ENCODE assay signal across 27 cellular contexts in genomic region chr3:82103241-82103640, GRCh38.
"Had no signal": no experiment of that assay in that cellular context is flagged by ENCODE, and none has a peak within 500 bp of the region (broad histone marks: within the 10 kb centered on the region; RNA-seq: fewer than 3 reads in every experiment).

No MANE protein-coding gene starts in this region.

- H3K4me1 ChIP-seq: esophagus squamous epithelium, left lung, lower lobe of right lung, neural progenitor cell, parathyroid adenoma, psoas muscle, right atrium auricular region, spleen, testis, transverse colon had no signal

- H3K27ac ChIP-seq: epithelial cell of prostate, esophagus squamous epithelium, left lung, lower lobe of right lung, neural progenitor cell, parathyroid adenoma, psoas muscle, right atrium auricular region, spleen, testis, transverse colon had no signal

- FAIRE-seq: bronchial epithelial cell had no signal

- H3K36me3 ChIP-seq: esophagus squamous epithelium, left lung, lower lobe of right lung, neural progenitor cell, right atrium auricular region, spleen, transverse colon had no signal

- H3K9ac ChIP-seq: neural progenitor cell, parathyroid adenoma had no signal

- DNase-seq: activated B cell treated with CpG ODN at 0.5 μM for 24 hours; activated CD4-positive, alpha-beta T cell treated with anti-CD3 and anti-CD28 coated beads for 36 hours; activated CD8-positive, alpha-beta memory T cell treated with anti-CD3 and anti-CD28 coated beads, Interleukin-2, amount 10 ng/mL, durations not matched to agents 7 days and 5 days; activated CD8-positive, alpha-beta T cell treated with anti-CD3 and anti-CD28 coated beads, Interleukin-2, amount 10 ng/mL, durations not matched to agents 7 days and 5 days; activated naive CD8-positive, alpha-beta T cell treated with anti-CD3 and anti-CD28 coated beads, Interleukin-2, amount 50 U/mL, for 24 hours; activated T-cell treated with anti-CD3 and anti-CD28 coated beads, Interleukin-2, amount 50 U/mL, for 48 hours; amygdala; effector CD4-positive, alpha-beta T cell; esophagus squamous epithelium; foreskin melanocyte; kidney glomerular epithelial cell; left lung; lower lobe of right lung; mesendoderm; natural killer cell; occipital lobe; psoas muscle; spleen; stimulated activated CD4-positive, alpha-beta T cell treated with anti-CD3 and anti-CD28 coated beads, Interleukin-2, amount 100 ng/mL, for 48 hours; stimulated activated naive CD4-positive, alpha-beta T cell treated with Interleukin-2 at 50 U/mL for 16 hours; testis; transverse colon had no signal

- H3K9me3 ChIP-seq: esophagus squamous epithelium, left lung, lower lobe of right lung, psoas muscle, right atrium auricular region, spleen, testis, transverse colon had no signal

- H3K4me3 ChIP-seq: esophagus squamous epithelium, left lung, lower lobe of right lung, neural progenitor cell, psoas muscle, right atrium auricular region, spleen, testis, transverse colon had no signal

- H3K27me3 ChIP-seq: esophagus squamous epithelium, left lung, neural progenitor cell, right atrium auricular region, spleen, testis, transverse colon had no signal

- ATAC-seq: activated CD4-positive, alpha-beta T cell treated with anti-CD3 and anti-CD28 coated beads for 36 hours; activated CD8-positive, alpha-beta memory T cell treated with anti-CD3 and anti-CD28 coated beads, Interleukin-2, amount 10 ng/mL, durations not matched to agents 7 days and 5 days; activated CD8-positive, alpha-beta T cell treated with anti-CD3 and anti-CD28 coated beads, Interleukin-2, amount 10 ng/mL, durations not matched to agents 7 days and 5 days; activated naive CD8-positive, alpha-beta T cell treated with anti-CD3 and anti-CD28 coated beads, Interleukin-2, amount 50 U/mL, for 24 hours; left lung; lower lobe of right lung; natural killer cell; psoas muscle had no signal

- H2AFZ ChIP-seq: neural progenitor cell, parathyroid adenoma had no signal

- H3K79me2 ChIP-seq: parathyroid adenoma had no signal

- H3K4me2 ChIP-seq: neural progenitor cell had no signal
